Comparison of ENCODE assay signal across 1 cellular context in the genomic region with DNA sequence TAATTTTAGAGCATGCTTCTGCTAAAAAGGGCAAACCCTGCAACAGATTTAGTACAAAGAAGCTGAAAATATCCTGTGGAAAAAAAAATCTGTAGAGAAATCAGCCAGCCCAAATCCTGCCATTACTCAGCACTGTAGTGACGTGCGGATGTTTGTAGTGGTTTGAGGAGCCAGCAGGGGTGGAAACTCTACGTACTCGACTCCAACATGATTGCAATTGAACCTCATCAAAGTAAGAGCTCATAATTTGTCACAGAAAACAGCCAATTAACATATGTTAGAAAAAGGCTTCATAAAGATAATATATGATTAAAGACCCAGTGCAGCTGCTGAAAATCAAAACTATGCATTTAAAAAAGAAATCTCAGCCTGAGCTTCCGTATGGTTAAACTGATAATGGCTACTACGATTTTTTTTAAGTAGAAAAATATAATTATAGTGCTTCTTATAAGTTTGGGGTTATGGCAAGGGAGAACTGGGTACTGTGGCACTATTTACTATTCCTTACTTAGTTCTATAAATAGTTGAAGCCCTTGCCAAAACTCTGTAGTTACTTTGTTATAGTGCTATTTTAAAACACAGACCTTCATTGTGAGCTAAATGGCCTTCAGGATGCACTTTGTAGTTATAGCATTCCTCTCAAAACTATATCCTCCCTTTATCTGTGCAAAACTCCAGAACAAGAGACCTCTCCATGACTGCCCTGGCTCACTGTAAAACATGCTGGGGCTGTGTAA.
TF ChIP-seq lines count a peak whose summit lies in the region.

No MANE protein-coding gene starts in this region.

TF ChIP-seq in IMR-90, 13 proteins besides CTCF, POLR2A, EP300 and RAD21:
- TF ChIP-seq FOS (IDR thresholded peaks at IDR 0.05; ENCODE audit: low read depth, low read length) (no peak), NFE2L2 (IDR thresholded peaks at IDR 0.05; ENCODE audit: low read depth, low read length) (no peak; the same call in 1 of the 2 replicates), CEBPB (IDR thresholded peaks at IDR 0.05; ENCODE audit: low read depth, low read length) (no peak), BHLHE40 (IDR thresholded peaks at IDR 0.05; ENCODE audit: low read depth, low read length) (no peak), RCOR1 (IDR thresholded peaks at IDR 0.05; ENCODE audit: insufficient replicate concordance, low read length) (no peak)
TF ChIP-seq in IMR-90: peak in this region for 0.
